Comparison of ENCODE assay signal across 15 cellular contexts in the genomic region with DNA sequence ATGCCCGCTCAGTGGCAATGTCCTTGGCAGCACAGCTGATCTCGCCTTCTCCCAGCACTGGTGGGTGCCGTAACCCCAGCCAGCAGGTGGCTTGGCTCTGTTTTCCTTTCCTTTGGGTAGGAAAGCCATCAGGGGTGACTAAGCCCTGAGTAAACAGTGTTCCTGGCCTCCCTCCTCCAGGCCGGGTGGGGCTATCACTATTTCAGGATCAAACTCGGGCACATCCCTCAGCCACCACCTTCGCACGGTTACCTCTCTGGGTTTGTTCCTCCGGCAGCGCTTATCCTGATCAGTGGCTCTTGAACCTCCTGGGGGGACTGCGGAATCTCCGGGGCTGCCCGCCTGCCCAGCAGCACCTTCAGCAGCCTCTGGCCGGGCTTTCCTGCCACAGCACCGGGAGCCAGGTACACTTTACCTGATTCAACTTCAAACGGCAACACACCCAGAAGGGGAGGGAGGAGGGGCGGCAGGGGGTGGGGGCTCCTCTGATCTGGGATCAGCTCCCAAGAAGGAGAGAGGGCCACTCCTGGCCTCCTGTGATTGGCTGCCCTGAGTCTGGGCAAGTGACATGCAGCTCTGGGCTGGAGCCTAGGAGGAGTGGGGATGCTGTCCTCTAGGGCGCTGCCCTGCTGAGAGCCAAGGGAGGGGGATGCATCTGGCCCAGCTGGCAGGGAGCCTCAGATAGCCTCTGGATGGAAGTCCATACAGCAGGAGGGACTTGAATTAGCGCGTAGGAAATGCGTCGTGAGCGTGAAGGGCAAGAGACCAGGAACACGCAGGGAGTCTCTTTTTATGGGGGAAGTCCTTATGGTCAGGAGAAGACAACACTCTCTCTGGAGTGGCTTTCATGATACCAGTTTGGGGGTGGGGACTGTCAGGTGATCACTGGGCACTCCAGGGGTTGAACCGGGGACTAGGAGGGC. TPM values are rescaled to one million over a fixed set of nuclear protein-coding genes. Genes with fewer than 3 reads are reported as not detected.
A peak's percentile ranks its signal among the peaks of the same experiment; 100 is the strongest.
DNase-seq lines count a peak whose midpoint lies in the region; ATAC-seq and TF ChIP-seq lines count a peak whose summit lies in the region.
"Had no signal": no experiment of that assay in that cellular context is flagged by ENCODE, and none has a peak within 500 bp of the region (broad histone marks: within the 10 kb centered on the region; RNA-seq: fewer than 3 reads in every experiment).

A gene with protein sequence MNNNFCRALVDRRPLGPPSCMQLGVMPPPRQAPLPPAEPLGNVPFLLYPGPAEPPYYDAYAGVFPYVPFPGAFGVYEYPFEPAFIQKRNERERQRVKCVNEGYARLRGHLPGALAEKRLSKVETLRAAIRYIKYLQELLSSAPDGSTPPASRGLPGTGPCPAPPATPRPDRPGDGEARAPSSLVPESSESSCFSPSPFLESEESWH (minus strand): TSS at position 353 of the 923 bp plus-strand sequence. CDS start 11,812 bp downstream, outside the sequence.

- H3K79me2 ChIP-seq in PC-9 (ENCODE audit: low read depth) (no peaks in the 10 kb centered on the region), hepatocyte (no peaks in the 10 kb centered on the region)

- BruUV-seq in PC-9 (replicated peaks; lab: Mats Ljungman, UMichigan): no TSS peak

- TF ChIP-seq CTCF in PC-9 (conservative IDR thresholded peaks at IDR 0.05): peak; percentile 30; the same call in 1 of the 2 replicates
- TF ChIP-seq CTCF in hepatocyte (IDR thresholded peaks at IDR 0.05; ENCODE audit: poor library complexity): no peak
- TF ChIP-seq CTCF in transverse colon (IDR thresholded peaks at IDR 0.05): peak in 1 of 5 experiments; percentile 17

- POLR2A ChIA-PET in PC-9 (lab: Charles Lee; ENCODE audit: unreplicated experiment): interaction anchor here (0.5 to 0.7 kb wide), 3 partner anchors 220 to 880 kb away, joined by 3 to 4 read pairs (median 3); no protein-coding TSS in a partner anchor

- 51% methylated on average over 18 of the region's 24 CpGs for WGBS in hepatocyte (ENCODE audit: low lambda C conversion rate, missing lambda C conversion rate)
- 46% methylated on average over 23 of the region's 24 CpGs; no CpG with 5 or more reads in 1 of the 2 donors for WGBS in transverse colon (ENCODE audit: low coverage in 1 of 2), 2 donors

- TF ChIP-seq POLR2A in transverse colon (IDR thresholded peaks at IDR 0.05): no peak

- in situ Hi-C loops in transverse colon (cut with MboI; ENCODE audit: low pct_ligation_motif_present in 1 of 4, low pct_unique_long_range_greater_than_20kb in 1 of 4, low sequenced_read_pairs in 3 of 4): no loop called here

- CTCF ChIA-PET in PC-9 (lab: Charles Lee): no interaction called here

- H3K4me3 ChIP-seq in PC-9: peak within 1 kb of the TSS; percentile 26; the same call in 1 of the 2 replicates
- H3K4me3 ChIP-seq in hepatocyte: no peak within 1 kb of the TSS
- no peak within 1 kb of the TSS for H3K4me3 ChIP-seq in transverse colon
- H3K4me3 ChIP-seq: vagina had no signal

- DNase-seq in NCI-H345 (lab: John Stamatoyannopoulos, UW) (peak; percentile 43), NCI-H345 treated with DMSO at 0.1 percent for 48 hours (lab: John Stamatoyannopoulos, UW; ENCODE audit: unreplicated experiment) (no peak), PC-9 (peak; percentile 72 to 74), hepatocyte (ENCODE audit: low spot score) (peak; percentile 56), transverse colon (peak; percentile 56)
- no peak for DNase-seq in stimulated activated CD4-positive, alpha-beta T cell treated with anti-CD3 and anti-CD28 coated beads, Interleukin-4, amount 100 ng/mL, for 4 hours
- DNase-seq in activated CD4-positive, alpha-beta T cell treated with anti-CD3 and anti-CD28 coated beads for 48 hours: no peak
- DNase-seq: activated CD4-positive, alpha-beta T cell treated with anti-CD3 and anti-CD28 coated beads, Interleukin-2, amount 10 ng/mL, durations not matched to agents 24 days and 14 days; NCI-H226; stimulated activated CD4-positive, alpha-beta T cell treated with anti-CD3 and anti-CD28 coated beads, Interleukin-15, amount 100 ng/mL, for 24 hours had no signal

- H3K27me3 ChIP-seq in PC-9 (ENCODE audit: insufficient read depth, low read depth): no peaks in the 10 kb centered on the region
- H3K27me3 ChIP-seq in hepatocyte: peaks cover 10% of the 10 kb centered on the region
- peaks cover 8% of the 10 kb centered on the region for H3K27me3 ChIP-seq in transverse colon
- H3K27me3 ChIP-seq: vagina had no signal

- H3K27ac ChIP-seq in PC-9 (no peak within 1 kb of the TSS), hepatocyte (no peak within 1 kb of the TSS), transverse colon (no peak within 1 kb of the TSS)
- H3K27ac ChIP-seq: vagina had no signal

- H3K4me1 ChIP-seq in PC-9 (replicated peaks; ENCODE audit: insufficient read depth) (peaks cover 15% of the 10 kb centered on the region), hepatocyte (ENCODE audit: insufficient read depth) (no peaks in the 10 kb centered on the region), transverse colon (peaks cover 0 to 2% (median 0%) of the 10 kb centered on the region in 4 donors)
- H3K4me1 ChIP-seq: vagina had no signal

- no peak for TF ChIP-seq EP300 in transverse colon (IDR thresholded peaks at IDR 0.05; ENCODE audit: low read depth)

- no peaks in the 10 kb centered on the region for H3K9me3 ChIP-seq in PC-9 (ENCODE audit: insufficient read depth, low read depth)
- no peaks in the 10 kb centered on the region for H3K9me3 ChIP-seq in hepatocyte (ENCODE audit: low read depth)
- no peaks in the 10 kb centered on the region for H3K9me3 ChIP-seq in transverse colon
- H3K9me3 ChIP-seq: vagina had no signal

- H2AFZ ChIP-seq in PC-9: 0 out of 2 replicates have a peak within 1 kb of the TSS, but pooled peaks have one; percentile 49
- no peak within 1 kb of the TSS for H2AFZ ChIP-seq in hepatocyte

- ATAC-seq in HG03139 (IDR thresholded peaks at IDR 0.05; ENCODE audit: unreplicated experiment): no peak

- peak within 1 kb of the TSS; percentile 71 for H3K4me2 ChIP-seq in PC-9
- no peak within 1 kb of the TSS for H3K4me2 ChIP-seq in hepatocyte

- H3K36me3 ChIP-seq in PC-9 (ENCODE audit: low read depth): no peaks in the 10 kb centered on the region
- no peaks in the 10 kb centered on the region for H3K36me3 ChIP-seq in hepatocyte (replicated peaks; ENCODE audit: insufficient read depth, low read depth)
- no peaks in the 10 kb centered on the region for H3K36me3 ChIP-seq in transverse colon
- H3K36me3 ChIP-seq: vagina had no signal

- no peaks in the 10 kb centered on the region for H4K20me1 ChIP-seq in PC-9 (ENCODE audit: insufficient read depth)
- no peaks in the 10 kb centered on the region for H4K20me1 ChIP-seq in hepatocyte (ENCODE audit: insufficient read depth, poor library complexity, severe bottlenecking)

- intact Hi-C loops in PC-9 (cut with micrococcal nuclease; ENCODE audit: unreplicated experiment) (loop anchor here (5.0 kb wide), 1 partner anchor 95 kb away; no protein-coding TSS in a partner anchor), transverse colon (cut with DNase I; ENCODE audit: low total_unique reads) (no loop called here)

- H3K9me2 ChIP-seq in PC-9 (ENCODE audit: insufficient read depth) (no peaks in the 10 kb centered on the region), hepatocyte (replicated peaks; ENCODE audit: insufficient read depth) (no peaks in the 10 kb centered on the region)

- no peaks in the 10 kb centered on the region for H3F3A ChIP-seq in PC-9 (ENCODE audit: insufficient read depth, low read depth)

RNA-seq across cellular contexts. Expression of the gene that starts here (rescaled TPM):
- total RNA-seq in PC-9 (2021): 0.24 and 0.38 TPM in 2 replicates
- not detected in 2 replicates for total RNA-seq in hepatocyte
- not detected in 2 replicates for polyA plus RNA-seq in hepatocyte
- total RNA-seq in transverse colon: not detected
- total RNA-seq: A673; activated CD4-positive, alpha-beta T cell treated with anti-CD3 and anti-CD28 coated beads, Interleukin-2, amount 10 ng/mL, durations not matched to agents 24 days and 14 days; chondrocyte; mesenteric fat pad; vagina had no signal

Comparison
In these comparisons a context has a peak if more than half of its experiments do, and no peak if none do; other contexts are left out.
1. Peak in DNase-seq, H3K4me3 ChIP-seq and H3K4me2 ChIP-seq in PC-9; RNA of the gene not detected or under 1 TPM.
2. Peak in DNase-seq in hepatocyte; RNA of the gene not detected or under 1 TPM.
3. Peak in DNase-seq in transverse colon; RNA of the gene not detected or under 1 TPM.